25 cellular contexts compared by ENCODE assay signal in genomic region chr13:42114912-42115311, GRCh38.
"Had no signal": no experiment of that assay in that cellular context is flagged by ENCODE, and none has a peak within 500 bp of the region (broad histone marks: within the 10 kb centered on the region; RNA-seq: fewer than 3 reads in every experiment).

No MANE protein-coding gene starts in this region.

- H3K36me3 ChIP-seq: left lung, neural progenitor cell, right lobe of liver, stomach, suprapubic skin, transverse colon had no signal

- H3K4me3 ChIP-seq: left lung, neural progenitor cell, right lobe of liver, skin epidermis, stomach, suprapubic skin, transverse colon had no signal

- H3K9me3 Mint-ChIP-seq: activated CD4-positive, alpha-beta T cell treated with anti-CD3 and anti-CD28 coated beads, Interleukin-2, amount 10 ng/mL, durations not matched to agents 7 days and 5 days; activated CD8-positive, alpha-beta T cell treated with anti-CD3 and anti-CD28 coated beads for 36 hours; activated naive CD8-positive, alpha-beta T cell treated with anti-CD3 and anti-CD28 coated beads, Interleukin-2, amount 50 U/mL, for 24 hours; dendritic cell treated with granulocyte-macrophage colony-stimulating factor and Interleukin-4, amounts not matched to agents 40 ng/mL and 50 ng/mL, for 4 days; mesothelial cell of epicardium; naive thymus-derived CD8-positive, alpha-beta T cell; stimulated activated effector memory CD8-positive, alpha-beta T cell treated with anti-CD3 and anti-CD28 coated beads, Interleukin-12 subunit alpha, Interleukin-12 subunit beta, amount 100 ng/mL, for 72 hours had no signal

- H3K36me3 Mint-ChIP-seq: mesothelial cell of epicardium; neural progenitor cell; stimulated activated effector memory CD8-positive, alpha-beta T cell treated with anti-CD3 and anti-CD28 coated beads, Interleukin-12 subunit alpha, Interleukin-12 subunit beta, amount 100 ng/mL, for 72 hours had no signal

- H3K27ac Mint-ChIP-seq: activated CD4-positive, alpha-beta T cell treated with anti-CD3 and anti-CD28 coated beads, Interleukin-2, amount 10 ng/mL, durations not matched to agents 7 days and 5 days; activated CD8-positive, alpha-beta memory T cell treated with anti-CD3 and anti-CD28 coated beads, Interleukin-2, amount 10 ng/mL, durations not matched to agents 7 days and 5 days; activated CD8-positive, alpha-beta T cell treated with anti-CD3 and anti-CD28 coated beads for 36 hours; activated naive CD8-positive, alpha-beta T cell treated with anti-CD3 and anti-CD28 coated beads, Interleukin-2, amount 50 U/mL, for 24 hours; dendritic cell treated with granulocyte-macrophage colony-stimulating factor and Interleukin-4, amounts not matched to agents 40 ng/mL and 50 ng/mL, for 4 days; mesothelial cell of epicardium; neural progenitor cell; stimulated activated effector memory CD8-positive, alpha-beta T cell treated with anti-CD3 and anti-CD28 coated beads, Interleukin-12 subunit alpha, Interleukin-12 subunit beta, amount 100 ng/mL, for 72 hours had no signal

- H3K27me3 ChIP-seq: foreskin keratinocyte, left lung, neural progenitor cell, right lobe of liver, stomach, suprapubic skin, transverse colon had no signal

- FAIRE-seq: endometrium, urothelium cell line had no signal

- DNase-seq: activated CD4-positive, alpha-beta T cell treated with anti-CD3 and anti-CD28 coated beads, Interleukin-2, amount 10 ng/mL, durations not matched to agents 7 days and 5 days; activated CD8-positive, alpha-beta memory T cell treated with anti-CD3 and anti-CD28 coated beads, Interleukin-2, amount 10 ng/mL, durations not matched to agents 7 days and 5 days; activated CD8-positive, alpha-beta T cell treated with anti-CD3 and anti-CD28 coated beads for 36 hours; activated gamma-delta T cell; activated naive CD4-positive, alpha-beta T cell treated with anti-CD3 and anti-CD28 coated beads, Interleukin-2, amount 50 U/mL, for 16 hours; activated naive CD8-positive, alpha-beta T cell treated with anti-CD3 and anti-CD28 coated beads, Interleukin-2, amount 50 U/mL, for 24 hours; activated T-cell treated with anti-CD3 and anti-CD28 coated beads for 4 hours; effector CD4-positive, alpha-beta T cell; foreskin keratinocyte; kidney glomerular epithelial cell; left lung; naive thymus-derived CD8-positive, alpha-beta T cell; posterior cingulate gyrus; right lobe of liver; stimulated activated CD4-positive, alpha-beta T cell treated with anti-CD3 and anti-CD28 coated beads, Interleukin-1b, Interleukin-23, amount 100 ng/mL, for 48 hours; stomach; transverse colon had no signal

- H3K27me3 Mint-ChIP-seq: activated CD4-positive, alpha-beta T cell treated with anti-CD3 and anti-CD28 coated beads, Interleukin-2, amount 10 ng/mL, durations not matched to agents 7 days and 5 days; activated CD8-positive, alpha-beta memory T cell treated with anti-CD3 and anti-CD28 coated beads, Interleukin-2, amount 10 ng/mL, durations not matched to agents 7 days and 5 days; activated CD8-positive, alpha-beta T cell treated with anti-CD3 and anti-CD28 coated beads for 36 hours; activated naive CD8-positive, alpha-beta T cell treated with anti-CD3 and anti-CD28 coated beads, Interleukin-2, amount 50 U/mL, for 24 hours; dendritic cell treated with granulocyte-macrophage colony-stimulating factor and Interleukin-4, amounts not matched to agents 40 ng/mL and 50 ng/mL, for 4 days; naive thymus-derived CD8-positive, alpha-beta T cell had no signal

- ATAC-seq: activated CD8-positive, alpha-beta memory T cell treated with anti-CD3 and anti-CD28 coated beads, Interleukin-2, amount 10 ng/mL, durations not matched to agents 7 days and 5 days; activated CD8-positive, alpha-beta T cell treated with anti-CD3 and anti-CD28 coated beads for 36 hours; activated naive CD8-positive, alpha-beta T cell treated with anti-CD3 and anti-CD28 coated beads, Interleukin-2, amount 50 U/mL, for 24 hours; foreskin keratinocyte; left lung; naive thymus-derived CD8-positive, alpha-beta T cell; right lobe of liver; stimulated activated effector memory CD8-positive, alpha-beta T cell treated with anti-CD3 and anti-CD28 coated beads, Interleukin-12 subunit alpha, Interleukin-12 subunit beta, amount 100 ng/mL, for 72 hours had no signal

- H3K4me3 Mint-ChIP-seq: activated CD4-positive, alpha-beta T cell treated with anti-CD3 and anti-CD28 coated beads, Interleukin-2, amount 10 ng/mL, durations not matched to agents 7 days and 5 days; activated CD8-positive, alpha-beta memory T cell treated with anti-CD3 and anti-CD28 coated beads, Interleukin-2, amount 10 ng/mL, durations not matched to agents 7 days and 5 days; activated CD8-positive, alpha-beta T cell treated with anti-CD3 and anti-CD28 coated beads for 36 hours; activated naive CD8-positive, alpha-beta T cell treated with anti-CD3 and anti-CD28 coated beads, Interleukin-2, amount 50 U/mL, for 24 hours; dendritic cell treated with granulocyte-macrophage colony-stimulating factor and Interleukin-4, amounts not matched to agents 40 ng/mL and 50 ng/mL, for 4 days; mesothelial cell of epicardium; naive thymus-derived CD8-positive, alpha-beta T cell; neural progenitor cell; stimulated activated effector memory CD8-positive, alpha-beta T cell treated with anti-CD3 and anti-CD28 coated beads, Interleukin-12 subunit alpha, Interleukin-12 subunit beta, amount 100 ng/mL, for 72 hours had no signal
